In the genomic region with DNA sequence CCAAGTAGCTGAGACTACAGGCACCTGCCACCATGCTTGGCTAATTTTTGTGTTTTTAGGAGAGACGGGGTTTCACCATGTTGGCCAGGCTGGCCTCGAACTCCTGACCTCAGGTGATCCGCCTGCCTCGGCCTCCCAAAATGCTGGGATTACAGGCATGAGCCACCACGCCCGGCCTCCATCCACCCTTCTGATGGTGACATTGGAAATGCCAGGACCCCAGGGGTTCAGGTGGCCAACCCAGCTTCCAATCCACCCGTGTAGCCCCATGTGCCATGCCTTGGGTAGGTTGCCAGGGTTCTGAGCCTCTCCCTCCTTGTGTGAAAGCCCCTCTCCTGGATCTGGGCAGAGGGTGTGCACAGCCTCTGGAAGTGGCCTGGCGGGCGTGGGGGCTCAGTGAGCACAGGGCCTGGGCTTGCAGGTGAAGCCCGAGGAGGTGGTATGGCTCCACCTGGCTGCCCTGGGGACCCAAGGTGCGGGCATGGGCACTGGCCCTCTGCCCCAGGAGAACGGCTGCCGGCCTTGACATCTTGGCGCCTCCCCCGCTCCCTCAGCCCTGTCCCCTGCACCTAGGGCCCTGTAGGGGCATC, we compare ENCODE assay signal across 8 cellular contexts. TPM values are rescaled to one million over a fixed set of nuclear protein-coding genes. Genes with fewer than 3 reads are reported as not detected.
A peak's percentile ranks its signal among the peaks of the same experiment; 100 is the strongest.
DNase-seq lines count a peak whose midpoint lies in the region; ATAC-seq, FAIRE-seq and TF ChIP-seq lines count a peak whose summit lies in the region.
"Not testable (repeated sequence)": the region's sequence is repeated elsewhere in the genome, so short reads cannot be mapped to it uniquely, and the experiment has no call there.
"Had no signal": no experiment of that assay in that cellular context is flagged by ENCODE, and none has a peak within 500 bp of the region (broad histone marks: within the 10 kb centered on the region; RNA-seq: fewer than 3 reads in every experiment).

No MANE protein-coding gene starts in this region.

- H3K4me3 ChIP-seq in BLaER1 treated with 17β-estradiol and CSF1 and Interleukin-3, amounts not matched to agents 10 nM and 100 nM; heart right ventricle; kidney (ENCODE audit: low read length in 2 of 2); neuronal stem cell (ENCODE audit: low read length in 2 of 2); spleen: not testable (repeated sequence)

- H2BK120ac ChIP-seq in neuronal stem cell (ENCODE audit: low read depth, low read length) = not testable (repeated sequence)

- peaks cover 15% of the 10 kb centered on the region for H3K4me1 Mint-ChIP-seq in central memory CD8-positive, alpha-beta T cell

- not testable (repeated sequence) for H3K27me3 Mint-ChIP-seq in central memory CD8-positive, alpha-beta T cell

- H3K23ac ChIP-seq in neuronal stem cell (ENCODE audit: low read depth, low read length, poor library complexity) = not testable (repeated sequence)

- peak overlapping the region; percentile 88 for H2AK5ac ChIP-seq in neuronal stem cell (ENCODE audit: low read depth, low read length)

- not testable (repeated sequence) for TF ChIP-seq POLR2A in spleen (IDR thresholded peaks at IDR 0.05)

- H3K9me3 Mint-ChIP-seq in central memory CD8-positive, alpha-beta T cell = not testable (repeated sequence)

- not testable (repeated sequence) for H3K27me3 ChIP-seq in BLaER1 treated with 17β-estradiol and CSF1 and Interleukin-3, amounts not matched to agents 10 nM and 100 nM; heart right ventricle; spleen (replicated peaks in 1 of 7)
- peaks cover 0 to 33% (median 9%) of the 10 kb centered on the region in 3 experiments for H3K27me3 ChIP-seq in neuronal stem cell (ENCODE audit: control insufficient read depth in 3 of 3, insufficient read depth in 3 of 3, low read depth in 1 of 3, low read length in 3 of 3)

- H3K36me3 ChIP-seq in BLaER1 treated with 17β-estradiol and CSF1 and Interleukin-3, amounts not matched to agents 10 nM and 100 nM; heart right ventricle; kidney (ENCODE audit: control insufficient read depth in 1 of 2, insufficient read depth in 2 of 2, low read length in 2 of 2); neuronal stem cell (replicated peaks in 1 of 2; ENCODE audit: control insufficient read depth in 2 of 2, insufficient read depth in 2 of 2, low read length in 2 of 2); spleen: not testable (repeated sequence)

- H4K20me1 ChIP-seq in BLaER1 treated with 17β-estradiol and CSF1 and Interleukin-3, amounts not matched to agents 10 nM and 100 nM = not testable (repeated sequence)

- not testable (repeated sequence) for H3K79me1 ChIP-seq in neuronal stem cell (ENCODE audit: low read depth, low read length)

- not testable (repeated sequence) for H3K36me3 Mint-ChIP-seq in central memory CD8-positive, alpha-beta T cell (ENCODE audit: insufficient read depth)

- CTCF ChIA-PET in RWPE1 (lab: Yijun Ruan, JAX) = interaction anchor here (0.7 to 1.8 kb wide), 4 partner anchors 10 to 114 kb away, joined by 3 to 9 read pairs (median 4); no protein-coding TSS in a partner anchor

- not testable (repeated sequence) for H3K4ac ChIP-seq in neuronal stem cell (ENCODE audit: low read length)

- intact Hi-C loops in heart right ventricle (cut with DNase I) (loop anchor here in 4 of 10 donors (2.0 to 5.0 kb wide), 3 partner anchors 67 to 112 kb away; no protein-coding TSS in a partner anchor), spleen (cut with DNase I; ENCODE audit: low total_unique reads) (loop anchor here (10.0 kb wide), 1 partner anchor 70 kb away; no protein-coding TSS in a partner anchor)
- intact Hi-C loops in kidney (cut with DNase I) = not testable (repeated sequence)

- peak overlapping the region; percentile 57 for H3K18ac ChIP-seq in neuronal stem cell (ENCODE audit: low read length)

- not testable (repeated sequence) for ATAC-seq in central memory CD8-positive, alpha-beta T cell (replicated peaks; ENCODE audit: extremely low read depth, poor library complexity, severe bottlenecking); heart right ventricle

- H2BK15ac ChIP-seq in neuronal stem cell (ENCODE audit: low read length) = not testable (repeated sequence)

- peak overlapping the region; percentile 41 for H2BK12ac ChIP-seq in neuronal stem cell (ENCODE audit: low read length)

- peak overlapping the region; percentile 64 for H3K4me3 Mint-ChIP-seq in central memory CD8-positive, alpha-beta T cell

- H3K27ac Mint-ChIP-seq in central memory CD8-positive, alpha-beta T cell (ENCODE audit: low read depth) = not testable (repeated sequence)

- H3K9me3 ChIP-seq in BLaER1 treated with 17β-estradiol and CSF1 and Interleukin-3, amounts not matched to agents 10 nM and 100 nM (replicated peaks in 1 of 11) = peaks cover 0 to 14% (median 9%) of the 10 kb centered on the region in 11 experiments; a peak in 19 of 22 replicates
- H3K9me3 ChIP-seq in heart right ventricle (peaks cover 0 to 12% (median 9%) of the 10 kb centered on the region in 11 donors), spleen (peaks cover 0 to 12% (median 10%) of the 10 kb centered on the region in 8 donors)
- H3K9me3 ChIP-seq in kidney (ENCODE audit: control insufficient read depth in 1 of 2, low read length in 2 of 2); neuronal stem cell (replicated peaks in 1 of 2; ENCODE audit: control insufficient read depth in 2 of 2, insufficient read depth in 1 of 2, low read depth in 1 of 2, low read length in 2 of 2): not testable (repeated sequence)

- WGBS in heart right ventricle, 2 donors = 87 to 91% methylated on average over 15 of the region's 15 CpGs
- WGBS in neuronal stem cell (ENCODE audit: extremely low coverage in 2 of 2, insufficient read length in 2 of 2, insufficient replicate concordance in 1 of 2), 2 donors = no CpG with 5 or more reads among the region's 15 CpGs
- 83 to 89% (median 87%) methylated on average over 11 to 15 of the region's 15 CpGs for WGBS in spleen, 5 donors

- DNase-seq in RWPE1 (ENCODE audit: low spot score); central memory CD8-positive, alpha-beta T cell (ENCODE audit: low spot score in 2 of 2); neuronal stem cell (ENCODE audit: low spot score): not testable (repeated sequence)
- DNase-seq in heart right ventricle = peak in 1 of 2 donors; percentile 7
- peak; percentile 77 for DNase-seq in kidney
- DNase-seq in spleen = peak; percentile 76

- POLR2A ChIA-PET in RWPE1 (lab: Yijun Ruan, JAX; ENCODE audit: low non-redundant PET) = interaction anchor here (1.9 to 3.2 kb wide), 2 partner anchors 31 to 65 kb away, joined by 11 to 12 read pairs; no protein-coding TSS in a partner anchor

- not testable (repeated sequence) for H3K27ac ChIP-seq in BLaER1 treated with 17β-estradiol and CSF1 and Interleukin-3, amounts not matched to agents 10 nM and 100 nM; kidney (ENCODE audit: low read depth in 2 of 2, low read length in 2 of 2); neuronal stem cell (replicated peaks; ENCODE audit: low read length)
- peak overlapping the region; percentile 100 for H3K27ac ChIP-seq in RWPE1
- peak overlapping the region in 7 of 10 donors; percentile 93 to 100 (median 98) for H3K27ac ChIP-seq in heart right ventricle
- H3K27ac ChIP-seq in spleen = peak overlapping the region in 2 of 8 donors; percentile 83 to 86

- FAIRE-seq in kidney (lab: Jason Lieb, UNC) = not testable (repeated sequence)

- 0 out of 22 replicates have a peak overlapping the region, but pooled peaks of 1 of the 11 experiments have one; percentile 15 for H3K9ac ChIP-seq in BLaER1 treated with 17β-estradiol and CSF1 and Interleukin-3, amounts not matched to agents 10 nM and 100 nM
- H3K9ac ChIP-seq in kidney (ENCODE audit: low read length in 2 of 2); neuronal stem cell (ENCODE audit: low read depth, low read length, poor library complexity): not testable (repeated sequence)

- not testable (repeated sequence) for H2AFZ ChIP-seq in neuronal stem cell (ENCODE audit: low read length)

- TF ChIP-seq CTCF in RWPE1 (conservative IDR thresholded peaks at IDR 0.05; ENCODE audit: low read depth); heart right ventricle (IDR thresholded peaks at IDR 0.05); kidney (IDR thresholded peaks at IDR 0.05; ENCODE audit: borderline replicate concordance, extremely low read depth, insufficient read depth); spleen (IDR thresholded peaks at IDR 0.05 in 8 of 11, conservative IDR thresholded peaks at IDR 0.05 in 3 of 11): not testable (repeated sequence)

- H3K4me1 ChIP-seq in BLaER1 treated with 17β-estradiol and CSF1 and Interleukin-3, amounts not matched to agents 10 nM and 100 nM = peaks cover 58 to 82% (median 72%) of the 10 kb centered on the region in 10 experiments
- H3K4me1 ChIP-seq in heart right ventricle (peaks cover 43 to 80% (median 69%) of the 10 kb centered on the region in 9 donors), kidney (ENCODE audit: control insufficient read depth in 1 of 2, insufficient read depth in 1 of 2, low read depth in 1 of 2, low read length in 2 of 2) (peaks cover 15 to 38% of the 10 kb centered on the region in 2 donors), spleen (peaks cover 40 to 87% (median 66%) of the 10 kb centered on the region in 6 donors)
- not testable (repeated sequence) for H3K4me1 ChIP-seq in neuronal stem cell (ENCODE audit: control insufficient read depth in 2 of 2, insufficient read depth in 1 of 2, low read depth in 1 of 2, low read length in 2 of 2)

- H3K4me2 ChIP-seq in BLaER1 treated with 17β-estradiol and CSF1 and Interleukin-3, amounts not matched to agents 10 nM and 100 nM = peak overlapping the region; percentile 41 to 98 (median 79); a peak in 15 of 22 replicates
- H3K4me2 ChIP-seq in neuronal stem cell (ENCODE audit: insufficient read depth, low read length, poor library complexity, severe bottlenecking) = not testable (repeated sequence)

- H4K8ac ChIP-seq in neuronal stem cell (ENCODE audit: low read depth, low read length) = not testable (repeated sequence)

- H3K14ac ChIP-seq in neuronal stem cell (ENCODE audit: low read length) = peak overlapping the region; percentile 56

- not testable (repeated sequence) for H2BK5ac ChIP-seq in neuronal stem cell (ENCODE audit: low read length)

- H4K91ac ChIP-seq in neuronal stem cell (ENCODE audit: low read depth, low read length, poor library complexity) = not testable (repeated sequence)

RNA-seq across cellular contexts. Expression of a gene that starts 28.2 kb away (rescaled TPM):
- total RNA-seq in heart right ventricle = not detected
- polyA plus RNA-seq in heart right ventricle = not detected
- total RNA-seq in kidney = 1.6 TPM
- polyA plus RNA-seq in kidney (ENCODE audit: insufficient read depth, low read depth, low replicate concordance) = 2.4 TPM
- polyA plus RNA-seq in neuronal stem cell (2013, experiment 1 of 2) = 8.6 TPM
- 8.5 TPM for polyA plus RNA-seq in neuronal stem cell (2013, experiment 2 of 2)
- total RNA-seq in spleen = not detected
- not detected for polyA plus RNA-seq in spleen
- total RNA-seq: CD4-positive, alpha-beta T cell had no signal
